Comparison of ENCODE assay signal across 1 cellular context in genomic region chr5:143405063-143405746, GRCh38.
TF ChIP-seq lines count a peak whose summit lies in the region.

No MANE protein-coding gene starts in this region.

TF ChIP-seq in HepG2, 621 proteins besides CTCF, POLR2A, EP300 and RAD21 (continued from another document and continues in another):
- TF ChIP-seq, protein P1, sequence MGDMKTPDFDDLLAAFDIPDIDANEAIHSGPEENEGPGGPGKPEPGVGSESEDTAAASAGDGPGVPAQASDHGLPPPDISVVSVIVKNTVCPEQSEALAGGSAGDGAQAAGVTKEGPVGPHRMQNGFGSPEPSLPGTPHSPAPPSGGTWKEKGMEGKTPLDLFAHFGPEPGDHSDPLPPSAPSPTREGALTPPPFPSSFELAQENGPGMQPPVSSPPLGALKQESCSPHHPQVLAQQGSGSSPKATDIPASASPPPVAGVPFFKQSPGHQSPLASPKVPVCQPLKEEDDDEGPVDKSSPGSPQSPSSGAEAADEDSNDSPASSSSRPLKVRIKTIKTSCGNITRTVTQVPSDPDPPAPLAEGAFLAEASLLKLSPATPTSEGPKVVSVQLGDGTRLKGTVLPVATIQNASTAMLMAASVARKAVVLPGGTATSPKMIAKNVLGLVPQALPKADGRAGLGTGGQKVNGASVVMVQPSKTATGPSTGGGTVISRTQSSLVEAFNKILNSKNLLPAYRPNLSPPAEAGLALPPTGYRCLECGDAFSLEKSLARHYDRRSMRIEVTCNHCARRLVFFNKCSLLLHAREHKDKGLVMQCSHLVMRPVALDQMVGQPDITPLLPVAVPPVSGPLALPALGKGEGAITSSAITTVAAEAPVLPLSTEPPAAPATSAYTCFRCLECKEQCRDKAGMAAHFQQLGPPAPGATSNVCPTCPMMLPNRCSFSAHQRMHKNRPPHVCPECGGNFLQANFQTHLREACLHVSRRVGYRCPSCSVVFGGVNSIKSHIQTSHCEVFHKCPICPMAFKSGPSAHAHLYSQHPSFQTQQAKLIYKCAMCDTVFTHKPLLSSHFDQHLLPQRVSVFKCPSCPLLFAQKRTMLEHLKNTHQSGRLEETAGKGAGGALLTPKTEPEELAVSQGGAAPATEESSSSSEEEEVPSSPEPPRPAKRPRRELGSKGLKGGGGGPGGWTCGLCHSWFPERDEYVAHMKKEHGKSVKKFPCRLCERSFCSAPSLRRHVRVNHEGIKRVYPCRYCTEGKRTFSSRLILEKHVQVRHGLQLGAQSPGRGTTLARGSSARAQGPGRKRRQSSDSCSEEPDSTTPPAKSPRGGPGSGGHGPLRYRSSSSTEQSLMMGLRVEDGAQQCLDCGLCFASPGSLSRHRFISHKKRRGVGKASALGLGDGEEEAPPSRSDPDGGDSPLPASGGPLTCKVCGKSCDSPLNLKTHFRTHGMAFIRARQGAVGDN (CRISPR knock-in tag; IDR thresholded peaks at IDR 0.05) = peak; percentile 95
- TF ChIP-seq, protein P2, sequence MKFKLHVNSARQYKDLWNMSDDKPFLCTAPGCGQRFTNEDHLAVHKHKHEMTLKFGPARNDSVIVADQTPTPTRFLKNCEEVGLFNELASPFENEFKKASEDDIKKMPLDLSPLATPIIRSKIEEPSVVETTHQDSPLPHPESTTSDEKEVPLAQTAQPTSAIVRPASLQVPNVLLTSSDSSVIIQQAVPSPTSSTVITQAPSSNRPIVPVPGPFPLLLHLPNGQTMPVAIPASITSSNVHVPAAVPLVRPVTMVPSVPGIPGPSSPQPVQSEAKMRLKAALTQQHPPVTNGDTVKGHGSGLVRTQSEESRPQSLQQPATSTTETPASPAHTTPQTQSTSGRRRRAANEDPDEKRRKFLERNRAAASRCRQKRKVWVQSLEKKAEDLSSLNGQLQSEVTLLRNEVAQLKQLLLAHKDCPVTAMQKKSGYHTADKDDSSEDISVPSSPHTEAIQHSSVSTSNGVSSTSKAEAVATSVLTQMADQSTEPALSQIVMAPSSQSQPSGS (CRISPR knock-in tag; IDR thresholded peaks at IDR 0.05) = peak; percentile 40; the same call in 1 of the 2 replicates
- TF ChIP-seq PTBP1 (IDR thresholded peaks at IDR 0.05; ENCODE audit: low read depth, low read length, poor library complexity, severe bottlenecking) (no peak), ZNF430 (CRISPR knock-in tag; IDR thresholded peaks at IDR 0.05) (peak; percentile 78; the same call in 1 of the 2 replicates), ZNF800 (CRISPR knock-in tag; IDR thresholded peaks at IDR 0.05) (no peak), FOXA3 (CRISPR knock-in tag; IDR thresholded peaks at IDR 0.05) (no peak; the same call in 1 of the 2 replicates), KLF16 (CRISPR knock-in tag; IDR thresholded peaks at IDR 0.05) (peak in 1 of 2 experiments; percentile 49; a peak in 1 of 4 replicates), SP1 (IDR thresholded peaks at IDR 0.05) (no peak), SP1 (CRISPR knock-in tag; IDR thresholded peaks at IDR 0.05) (0 out of 2 replicates have a peak, but pooled peaks have one; percentile 19), ZNF792 (CRISPR knock-in tag; IDR thresholded peaks at IDR 0.05) (0 out of 2 replicates have a peak, but pooled peaks have one; percentile 39), MIER3 (CRISPR knock-in tag; IDR thresholded peaks at IDR 0.05; ENCODE audit: borderline replicate concordance) (no peak), NFRKB (IDR thresholded peaks at IDR 0.05) (peak; percentile 84), YEATS2 (CRISPR knock-in tag; IDR thresholded peaks at IDR 0.05; ENCODE audit: borderline replicate concordance) (0 out of 2 replicates have a peak, but pooled peaks have one; percentile 16), HDAC2 (CRISPR knock-in tag; IDR thresholded peaks at IDR 0.05) (peak; percentile 42; the same call in 1 of the 2 replicates), ZHX2 (IDR thresholded peaks at IDR 0.05; ENCODE audit: low read depth) (peak; percentile 98), ZHX2 (CRISPR knock-in tag; IDR thresholded peaks at IDR 0.05; ENCODE audit: borderline replicate concordance) (no peak), ZNF670 (CRISPR knock-in tag; IDR thresholded peaks at IDR 0.05; ENCODE audit: borderline replicate concordance) (0 out of 2 replicates have a peak, but pooled peaks have one; percentile 23), TARDBP (CRISPR knock-in tag; IDR thresholded peaks at IDR 0.05) (no peak), USF2 (IDR thresholded peaks at IDR 0.05; ENCODE audit: low read depth, low read length) (no peak), USF2 (CRISPR knock-in tag; IDR thresholded peaks at IDR 0.05; ENCODE audit: borderline replicate concordance) (no peak), ZNF737 (CRISPR knock-in tag; IDR thresholded peaks at IDR 0.05; ENCODE audit: borderline replicate concordance) (no peak), NR2F6 (IDR thresholded peaks at IDR 0.05) (peak; percentile 17; the same call in 1 of the 2 replicates), NR2F6 (CRISPR knock-in tag; IDR thresholded peaks at IDR 0.05) (no peak), ZNF773 (CRISPR knock-in tag; IDR thresholded peaks at IDR 0.05; ENCODE audit: borderline replicate concordance) (no peak), JDP2 (CRISPR knock-in tag; IDR thresholded peaks at IDR 0.05; ENCODE audit: borderline replicate concordance) (no peak), SP4 (CRISPR knock-in tag; IDR thresholded peaks at IDR 0.05) (peak; percentile 64; the same call in 1 of the 2 replicates), ZBTB42 (CRISPR knock-in tag; IDR thresholded peaks at IDR 0.05) (no peak; the same call in 1 of the 2 replicates), REXO4 (CRISPR knock-in tag; IDR thresholded peaks at IDR 0.05; ENCODE audit: borderline replicate concordance) (no peak), ZMAT3 (CRISPR knock-in tag; conservative IDR thresholded peaks at IDR 0.05) (no peak; the same call in 1 of the 2 replicates), IKZF4 (CRISPR knock-in tag; IDR thresholded peaks at IDR 0.05; ENCODE audit: borderline replicate concordance, low read depth, not compliant biosample characterization) (peak; percentile 55), ZNF788 (CRISPR knock-in tag; IDR thresholded peaks at IDR 0.05; ENCODE audit: borderline replicate concordance) (peak; percentile 56; the same call in 1 of the 2 replicates), SOX6 (IDR thresholded peaks at IDR 0.05) (no peak), SOX6 (CRISPR knock-in tag; IDR thresholded peaks at IDR 0.05) (peak; percentile 75), U2AF2 (IDR thresholded peaks at IDR 0.05; ENCODE audit: low read depth, low read length) (no peak), TRIM24 (CRISPR knock-in tag; IDR thresholded peaks at IDR 0.05) (no peak), ZBTB1 (CRISPR knock-in tag; IDR thresholded peaks at IDR 0.05; ENCODE audit: borderline replicate concordance) (no peak), FOXC1 (CRISPR knock-in tag; IDR thresholded peaks at IDR 0.05; ENCODE audit: borderline replicate concordance) (no peak; the same call in 1 of the 2 replicates), ELF4 (CRISPR knock-in tag; IDR thresholded peaks at IDR 0.05; ENCODE audit: borderline replicate concordance) (no peak), ZNF251 (CRISPR knock-in tag; IDR thresholded peaks at IDR 0.05) (no peak)
- TF ChIP-seq, protein P3, sequence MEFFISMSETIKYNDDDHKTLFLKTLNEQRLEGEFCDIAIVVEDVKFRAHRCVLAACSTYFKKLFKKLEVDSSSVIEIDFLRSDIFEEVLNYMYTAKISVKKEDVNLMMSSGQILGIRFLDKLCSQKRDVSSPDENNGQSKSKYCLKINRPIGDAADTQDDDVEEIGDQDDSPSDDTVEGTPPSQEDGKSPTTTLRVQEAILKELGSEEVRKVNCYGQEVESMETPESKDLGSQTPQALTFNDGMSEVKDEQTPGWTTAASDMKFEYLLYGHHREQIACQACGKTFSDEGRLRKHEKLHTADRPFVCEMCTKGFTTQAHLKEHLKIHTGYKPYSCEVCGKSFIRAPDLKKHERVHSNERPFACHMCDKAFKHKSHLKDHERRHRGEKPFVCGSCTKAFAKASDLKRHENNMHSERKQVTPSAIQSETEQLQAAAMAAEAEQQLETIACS (CRISPR knock-in tag; IDR thresholded peaks at IDR 0.05) = 0 out of 2 replicates have a peak, but pooled peaks have one; percentile 11
- TF ChIP-seq, protein P4, sequence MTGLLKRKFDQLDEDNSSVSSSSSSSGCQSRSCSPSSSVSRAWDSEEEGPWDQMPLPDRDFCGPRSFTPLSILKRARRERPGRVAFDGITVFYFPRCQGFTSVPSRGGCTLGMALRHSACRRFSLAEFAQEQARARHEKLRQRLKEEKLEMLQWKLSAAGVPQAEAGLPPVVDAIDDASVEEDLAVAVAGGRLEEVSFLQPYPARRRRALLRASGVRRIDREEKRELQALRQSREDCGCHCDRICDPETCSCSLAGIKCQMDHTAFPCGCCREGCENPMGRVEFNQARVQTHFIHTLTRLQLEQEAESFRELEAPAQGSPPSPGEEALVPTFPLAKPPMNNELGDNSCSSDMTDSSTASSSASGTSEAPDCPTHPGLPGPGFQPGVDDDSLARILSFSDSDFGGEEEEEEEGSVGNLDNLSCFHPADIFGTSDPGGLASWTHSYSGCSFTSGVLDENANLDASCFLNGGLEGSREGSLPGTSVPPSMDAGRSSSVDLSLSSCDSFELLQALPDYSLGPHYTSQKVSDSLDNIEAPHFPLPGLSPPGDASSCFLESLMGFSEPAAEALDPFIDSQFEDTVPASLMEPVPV (CRISPR knock-in tag; IDR thresholded peaks at IDR 0.05) = peak; percentile 71; the same call in 1 of the 2 replicates
- TF ChIP-seq, protein P5, sequence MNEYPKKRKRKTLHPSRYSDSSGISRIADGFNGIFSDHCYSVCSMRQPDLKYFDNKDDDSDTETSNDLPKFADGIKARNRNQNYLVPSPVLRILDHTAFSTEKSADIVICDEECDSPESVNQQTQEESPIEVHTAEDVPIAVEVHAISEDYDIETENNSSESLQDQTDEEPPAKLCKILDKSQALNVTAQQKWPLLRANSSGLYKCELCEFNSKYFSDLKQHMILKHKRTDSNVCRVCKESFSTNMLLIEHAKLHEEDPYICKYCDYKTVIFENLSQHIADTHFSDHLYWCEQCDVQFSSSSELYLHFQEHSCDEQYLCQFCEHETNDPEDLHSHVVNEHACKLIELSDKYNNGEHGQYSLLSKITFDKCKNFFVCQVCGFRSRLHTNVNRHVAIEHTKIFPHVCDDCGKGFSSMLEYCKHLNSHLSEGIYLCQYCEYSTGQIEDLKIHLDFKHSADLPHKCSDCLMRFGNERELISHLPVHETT (CRISPR knock-in tag; conservative IDR thresholded peaks at IDR 0.05) = 0 out of 2 replicates have a peak, but pooled peaks have one; percentile 70
- TF ChIP-seq, protein P6, sequence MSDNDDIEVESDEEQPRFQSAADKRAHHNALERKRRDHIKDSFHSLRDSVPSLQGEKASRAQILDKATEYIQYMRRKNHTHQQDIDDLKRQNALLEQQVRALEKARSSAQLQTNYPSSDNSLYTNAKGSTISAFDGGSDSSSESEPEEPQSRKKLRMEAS (IDR thresholded peaks at IDR 0.05) = peak; percentile 81
